ENCODE assay signal across 2 cellular contexts in the genomic region with DNA sequence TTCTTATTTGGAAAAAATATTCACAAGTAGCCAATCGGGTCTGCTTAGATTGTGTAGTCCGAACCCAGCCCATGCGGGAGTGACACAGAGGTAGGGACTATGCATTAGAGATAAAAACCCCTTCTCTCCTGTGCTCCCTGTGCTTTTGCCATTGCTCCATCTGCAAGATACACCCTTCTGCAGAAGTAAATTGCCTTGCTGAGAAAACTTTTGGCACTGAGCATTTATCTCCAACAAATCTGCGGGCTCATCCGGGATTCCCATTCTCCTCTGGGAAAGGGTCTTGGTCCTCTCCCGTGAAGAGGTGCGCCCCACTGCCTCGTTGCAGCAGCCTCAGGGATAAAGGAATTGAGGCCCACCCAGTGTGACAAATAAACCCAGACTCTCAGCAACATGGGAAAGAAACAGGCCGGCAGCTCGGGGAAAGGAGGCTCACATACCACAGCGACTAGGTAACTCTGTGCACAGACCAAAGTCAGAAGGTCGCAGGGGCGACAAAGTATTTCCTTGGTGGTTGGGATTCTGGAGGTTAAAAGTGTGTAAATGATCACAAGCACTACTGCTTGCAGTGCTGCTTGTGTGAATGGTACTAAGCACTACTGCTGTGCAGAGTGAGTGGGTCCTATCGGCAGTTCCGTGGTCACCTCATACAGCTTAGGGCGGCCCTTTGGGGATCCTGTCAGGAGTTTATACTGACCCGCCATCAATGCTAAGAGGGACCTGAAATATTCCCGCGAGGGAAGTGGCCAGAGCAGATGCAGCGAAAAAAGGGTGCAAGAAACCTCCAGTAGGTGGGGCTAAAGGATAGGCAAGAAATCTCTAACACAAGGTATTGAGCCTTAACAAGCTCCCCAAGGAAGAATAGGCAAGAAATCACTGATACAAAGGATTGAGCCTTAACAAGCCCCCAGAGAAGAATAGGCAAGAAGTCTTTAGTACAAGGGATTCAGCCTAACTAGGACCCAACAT.
TF ChIP-seq lines count a peak whose summit lies in the region.

No MANE protein-coding gene starts in this region.

TF ChIP-seq in GM12878, 131 proteins besides CTCF, POLR2A, EP300 and RAD21 (continues in another document):
- TF ChIP-seq CBX5 (IDR thresholded peaks at IDR 0.05; ENCODE audit: low read depth) = peak; percentile 99
- TF ChIP-seq, protein P1, sequence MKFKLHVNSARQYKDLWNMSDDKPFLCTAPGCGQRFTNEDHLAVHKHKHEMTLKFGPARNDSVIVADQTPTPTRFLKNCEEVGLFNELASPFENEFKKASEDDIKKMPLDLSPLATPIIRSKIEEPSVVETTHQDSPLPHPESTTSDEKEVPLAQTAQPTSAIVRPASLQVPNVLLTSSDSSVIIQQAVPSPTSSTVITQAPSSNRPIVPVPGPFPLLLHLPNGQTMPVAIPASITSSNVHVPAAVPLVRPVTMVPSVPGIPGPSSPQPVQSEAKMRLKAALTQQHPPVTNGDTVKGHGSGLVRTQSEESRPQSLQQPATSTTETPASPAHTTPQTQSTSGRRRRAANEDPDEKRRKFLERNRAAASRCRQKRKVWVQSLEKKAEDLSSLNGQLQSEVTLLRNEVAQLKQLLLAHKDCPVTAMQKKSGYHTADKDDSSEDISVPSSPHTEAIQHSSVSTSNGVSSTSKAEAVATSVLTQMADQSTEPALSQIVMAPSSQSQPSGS (IDR thresholded peaks at IDR 0.05; ENCODE audit: low read length) = no peak
- no peak for TF ChIP-seq ZNF207 (IDR thresholded peaks at IDR 0.05; ENCODE audit: borderline replicate concordance)
- TF ChIP-seq, protein P2, sequence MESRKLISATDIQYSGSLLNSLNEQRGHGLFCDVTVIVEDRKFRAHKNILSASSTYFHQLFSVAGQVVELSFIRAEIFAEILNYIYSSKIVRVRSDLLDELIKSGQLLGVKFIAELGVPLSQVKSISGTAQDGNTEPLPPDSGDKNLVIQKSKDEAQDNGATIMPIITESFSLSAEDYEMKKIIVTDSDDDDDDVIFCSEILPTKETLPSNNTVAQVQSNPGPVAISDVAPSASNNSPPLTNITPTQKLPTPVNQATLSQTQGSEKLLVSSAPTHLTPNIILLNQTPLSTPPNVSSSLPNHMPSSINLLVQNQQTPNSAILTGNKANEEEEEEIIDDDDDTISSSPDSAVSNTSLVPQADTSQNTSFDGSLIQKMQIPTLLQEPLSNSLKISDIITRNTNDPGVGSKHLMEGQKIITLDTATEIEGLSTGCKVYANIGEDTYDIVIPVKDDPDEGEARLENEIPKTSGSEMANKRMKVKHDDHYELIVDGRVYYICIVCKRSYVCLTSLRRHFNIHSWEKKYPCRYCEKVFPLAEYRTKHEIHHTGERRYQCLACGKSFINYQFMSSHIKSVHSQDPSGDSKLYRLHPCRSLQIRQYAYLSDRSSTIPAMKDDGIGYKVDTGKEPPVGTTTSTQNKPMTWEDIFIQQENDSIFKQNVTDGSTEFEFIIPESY (IDR thresholded peaks at IDR 0.05) = peak; percentile 89; the same call in 1 of the 2 replicates
- TF ChIP-seq RCOR1 (conservative IDR thresholded peaks at IDR 0.05; ENCODE audit: low read depth, low read length) = no peak
- TF ChIP-seq BRCA1 (IDR thresholded peaks at IDR 0.05; ENCODE audit: low read depth, low read length) = no peak
- TF ChIP-seq SREBF1 (IDR thresholded peaks at IDR 0.05; ENCODE audit: low read length) = no peak
- TF ChIP-seq, protein P3, sequence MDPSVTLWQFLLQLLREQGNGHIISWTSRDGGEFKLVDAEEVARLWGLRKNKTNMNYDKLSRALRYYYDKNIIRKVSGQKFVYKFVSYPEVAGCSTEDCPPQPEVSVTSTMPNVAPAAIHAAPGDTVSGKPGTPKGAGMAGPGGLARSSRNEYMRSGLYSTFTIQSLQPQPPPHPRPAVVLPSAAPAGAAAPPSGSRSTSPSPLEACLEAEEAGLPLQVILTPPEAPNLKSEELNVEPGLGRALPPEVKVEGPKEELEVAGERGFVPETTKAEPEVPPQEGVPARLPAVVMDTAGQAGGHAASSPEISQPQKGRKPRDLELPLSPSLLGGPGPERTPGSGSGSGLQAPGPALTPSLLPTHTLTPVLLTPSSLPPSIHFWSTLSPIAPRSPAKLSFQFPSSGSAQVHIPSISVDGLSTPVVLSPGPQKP (IDR thresholded peaks at IDR 0.05; ENCODE audit: low read depth, low read length) = no peak
- no peak for TF ChIP-seq CBFB (IDR thresholded peaks at IDR 0.05; ENCODE audit: low read depth)
- TF ChIP-seq CHD1 (IDR thresholded peaks at IDR 0.05; ENCODE audit: low read depth, low read length) = no peak
- no peak for TF ChIP-seq PAX5 (IDR thresholded peaks at IDR 0.05; ENCODE audit: borderline replicate concordance, low read depth, low read length)
- TF ChIP-seq, protein P4, sequence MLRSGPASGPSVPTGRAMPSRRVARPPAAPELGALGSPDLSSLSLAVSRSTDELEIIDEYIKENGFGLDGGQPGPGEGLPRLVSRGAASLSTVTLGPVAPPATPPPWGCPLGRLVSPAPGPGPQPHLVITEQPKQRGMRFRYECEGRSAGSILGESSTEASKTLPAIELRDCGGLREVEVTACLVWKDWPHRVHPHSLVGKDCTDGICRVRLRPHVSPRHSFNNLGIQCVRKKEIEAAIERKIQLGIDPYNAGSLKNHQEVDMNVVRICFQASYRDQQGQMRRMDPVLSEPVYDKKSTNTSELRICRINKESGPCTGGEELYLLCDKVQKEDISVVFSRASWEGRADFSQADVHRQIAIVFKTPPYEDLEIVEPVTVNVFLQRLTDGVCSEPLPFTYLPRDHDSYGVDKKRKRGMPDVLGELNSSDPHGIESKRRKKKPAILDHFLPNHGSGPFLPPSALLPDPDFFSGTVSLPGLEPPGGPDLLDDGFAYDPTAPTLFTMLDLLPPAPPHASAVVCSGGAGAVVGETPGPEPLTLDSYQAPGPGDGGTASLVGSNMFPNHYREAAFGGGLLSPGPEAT (IDR thresholded peaks at IDR 0.05; ENCODE audit: low read depth) = peak; percentile 28; the same call in 1 of the 2 replicates
- no peak for TF ChIP-seq CBX3 (IDR thresholded peaks at IDR 0.05; ENCODE audit: borderline replicate concordance, low read depth)
- TF ChIP-seq, protein P5, sequence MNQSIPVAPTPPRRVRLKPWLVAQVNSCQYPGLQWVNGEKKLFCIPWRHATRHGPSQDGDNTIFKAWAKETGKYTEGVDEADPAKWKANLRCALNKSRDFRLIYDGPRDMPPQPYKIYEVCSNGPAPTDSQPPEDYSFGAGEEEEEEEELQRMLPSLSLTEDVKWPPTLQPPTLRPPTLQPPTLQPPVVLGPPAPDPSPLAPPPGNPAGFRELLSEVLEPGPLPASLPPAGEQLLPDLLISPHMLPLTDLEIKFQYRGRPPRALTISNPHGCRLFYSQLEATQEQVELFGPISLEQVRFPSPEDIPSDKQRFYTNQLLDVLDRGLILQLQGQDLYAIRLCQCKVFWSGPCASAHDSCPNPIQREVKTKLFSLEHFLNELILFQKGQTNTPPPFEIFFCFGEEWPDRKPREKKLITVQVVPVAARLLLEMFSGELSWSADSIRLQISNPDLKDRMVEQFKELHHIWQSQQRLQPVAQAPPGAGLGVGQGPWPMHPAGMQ (IDR thresholded peaks at IDR 0.05; ENCODE audit: borderline replicate concordance) = no peak
- TF ChIP-seq MEF2A (IDR thresholded peaks at IDR 0.05; ENCODE audit: insufficient read depth, low read depth, low read length) = no peak
- TF ChIP-seq RAD51 (IDR thresholded peaks at IDR 0.05) = no peak

TF ChIP-seq in GM12891, 5 proteins besides CTCF, POLR2A, EP300 and RAD21:
- no peak for TF ChIP-seq SPI1 (IDR thresholded peaks at IDR 0.05; ENCODE audit: low read depth, low read length)
- TF ChIP-seq TAF1 (IDR thresholded peaks at IDR 0.05; ENCODE audit: low read depth, low read length) = no peak
- TF ChIP-seq POLR2AphosphoS5 (IDR thresholded peaks at IDR 0.05; ENCODE audit: low read depth, low read length) = no peak
- no peak for TF ChIP-seq PAX5 (IDR thresholded peaks at IDR 0.05; ENCODE audit: insufficient read depth, low read length, severe bottlenecking)
- TF ChIP-seq POU2F2 (IDR thresholded peaks at IDR 0.05; ENCODE audit: low read depth, low read length) = no peak
TF ChIP-seq in GM12891: peak in this region for 0.
